In the genomic region with DNA sequence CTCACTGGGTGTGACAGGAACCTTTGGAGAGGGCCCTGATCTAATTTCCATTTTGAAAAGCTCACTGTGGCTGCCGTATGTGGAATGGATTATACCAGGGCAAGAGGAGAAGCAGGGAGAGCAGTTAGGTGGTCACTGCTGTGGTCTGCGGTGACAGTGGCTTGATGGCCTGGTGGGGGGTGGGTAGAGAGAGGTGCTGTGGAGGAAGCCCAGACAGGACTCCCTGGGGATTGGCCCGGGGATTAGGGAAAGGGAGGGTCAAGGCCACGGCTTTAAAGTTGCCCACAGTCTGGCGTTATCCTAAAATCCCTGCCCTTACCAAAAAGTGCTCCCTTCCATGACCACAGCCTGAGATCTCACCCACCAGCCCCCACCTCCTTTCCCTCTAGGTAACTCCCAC, we compare ENCODE assay signal across 20 cellular contexts. TPM values are rescaled to one million over a fixed set of nuclear protein-coding genes. Genes with fewer than 3 reads are reported as not detected.
A peak's percentile ranks its signal among the peaks of the same experiment; 100 is the strongest.
DNase-seq lines count a peak whose midpoint lies in the region; ATAC-seq and TF ChIP-seq lines count a peak whose summit lies in the region.
"Had no signal": no experiment of that assay in that cellular context is flagged by ENCODE, and none has a peak within 500 bp of the region (broad histone marks: within the 10 kb centered on the region; RNA-seq: fewer than 3 reads in every experiment).

No MANE protein-coding gene starts in this region.

- peak overlapping the region; percentile 3 to 84 for H3K27ac Mint-ChIP-seq in stimulated activated naive CD8-positive, alpha-beta T cell treated with anti-CD3 and anti-CD28 coated beads, Interleukin-15, amount 100 ng/mL, for 72 hours
- peak overlapping the region; percentile 91 for H3K27ac Mint-ChIP-seq in central memory CD8-positive, alpha-beta T cell (ENCODE audit: low read depth)
- H3K27ac Mint-ChIP-seq in neural crest cell (ENCODE audit: unreplicated experiment), result no peak overlapping the region

- H3K4me3 ChIP-seq in lower lobe of right lung, result no peak overlapping the region
- H3K4me3 ChIP-seq: GM12878 had no signal

- no peak overlapping the region for H3K4me3 Mint-ChIP-seq in stimulated activated naive CD8-positive, alpha-beta T cell treated with anti-CD3 and anti-CD28 coated beads, Interleukin-15, amount 100 ng/mL, for 72 hours
- H3K4me3 Mint-ChIP-seq in central memory CD8-positive, alpha-beta T cell, result no peak overlapping the region
- H3K4me3 Mint-ChIP-seq in neural crest cell, result peak overlapping the region; percentile 51

- H3K36me3 ChIP-seq in lower lobe of right lung, result peaks cover 4% of the 10 kb centered on the region

- DNase-seq in stimulated activated naive CD8-positive, alpha-beta T cell treated with anti-CD3 and anti-CD28 coated beads, Interleukin-15, amount 100 ng/mL, for 72 hours, result no peak
- DNase-seq in stimulated activated naive CD8-positive, alpha-beta T cell treated with anti-CD3 and anti-CD28 coated beads, Interleukin-15, Interleukin-2, amounts not matched to agents 100 U/mL and 50 U/mL, for 24 hours, result no peak
- no peak for DNase-seq in central memory CD8-positive, alpha-beta T cell (ENCODE audit: low spot score in 2 of 2)
- DNase-seq in neural crest cell (ENCODE audit: low read depth, low spot score) (no peak), lower lobe of right lung (no peak), CD1c-positive myeloid dendritic cell (ENCODE audit: extremely low spot score) (no peak)
- DNase-seq: Caco-2; CD4-positive, alpha-beta memory T cell; DND-41; H7; MM.1S; NCI-H1092; NCI-H146; NCI-H2029; NCI-H2227 treated with DMSO at 0.1 percent for 48 hours; NCI-H510A; NCI-H748 treated with DMSO at 0.1 percent for 48 hours had no signal

- no peaks in the 10 kb centered on the region for H3K9me3 ChIP-seq in lower lobe of right lung
- H3K9me3 ChIP-seq: Caco-2 had no signal

- no peak for ATAC-seq in stimulated activated naive CD8-positive, alpha-beta T cell treated with anti-CD3 and anti-CD28 coated beads, Interleukin-15, amount 100 ng/mL, for 72 hours
- ATAC-seq in stimulated activated naive CD8-positive, alpha-beta T cell treated with anti-CD3 and anti-CD28 coated beads, Interleukin-15, Interleukin-2, amounts not matched to agents 100 U/mL and 50 U/mL, for 24 hours, result no peak
- ATAC-seq in central memory CD8-positive, alpha-beta T cell (replicated peaks; ENCODE audit: extremely low read depth, poor library complexity, severe bottlenecking), result no peak
- no peak for ATAC-seq in lower lobe of right lung
- no peak for ATAC-seq in GM19463 (IDR thresholded peaks at IDR 0.05; ENCODE audit: unreplicated experiment)
- ATAC-seq: GM12878, Panc1 had no signal

- peaks cover 21% of the 10 kb centered on the region for H3K4me1 ChIP-seq in lower lobe of right lung

- TF ChIP-seq CTCF in neural crest cell (conservative IDR thresholded peaks at IDR 0.05) (no peak), lower lobe of right lung (IDR thresholded peaks at IDR 0.05) (no peak)

- H3K9me3 Mint-ChIP-seq in stimulated activated naive CD8-positive, alpha-beta T cell treated with anti-CD3 and anti-CD28 coated beads, Interleukin-15, amount 100 ng/mL, for 72 hours, result no peaks in the 10 kb centered on the region
- H3K9me3 Mint-ChIP-seq in central memory CD8-positive, alpha-beta T cell, result no peaks in the 10 kb centered on the region
- H3K9me3 Mint-ChIP-seq in neural crest cell, result no peaks in the 10 kb centered on the region

- peaks cover 52% of the 10 kb centered on the region for H3K4me1 Mint-ChIP-seq in stimulated activated naive CD8-positive, alpha-beta T cell treated with anti-CD3 and anti-CD28 coated beads, Interleukin-15, amount 100 ng/mL, for 72 hours
- H3K4me1 Mint-ChIP-seq in central memory CD8-positive, alpha-beta T cell, result peaks cover 37% of the 10 kb centered on the region
- H3K4me1 Mint-ChIP-seq in neural crest cell, result peaks cover 32% of the 10 kb centered on the region

- no peaks in the 10 kb centered on the region for H3K27me3 ChIP-seq in lower lobe of right lung (ENCODE audit: low read depth)

- H3K36me3 Mint-ChIP-seq in central memory CD8-positive, alpha-beta T cell (ENCODE audit: insufficient read depth), result peaks cover 11% of the 10 kb centered on the region
- H3K36me3 Mint-ChIP-seq in neural crest cell (ENCODE audit: low read depth), result peaks cover 4% of the 10 kb centered on the region

- no peak overlapping the region for H3K27ac ChIP-seq in lower lobe of right lung

- H3K27me3 Mint-ChIP-seq in stimulated activated naive CD8-positive, alpha-beta T cell treated with anti-CD3 and anti-CD28 coated beads, Interleukin-15, amount 100 ng/mL, for 72 hours, result no peaks in the 10 kb centered on the region
- no peaks in the 10 kb centered on the region for H3K27me3 Mint-ChIP-seq in central memory CD8-positive, alpha-beta T cell
- peaks cover 7% of the 10 kb centered on the region for H3K27me3 Mint-ChIP-seq in neural crest cell (ENCODE audit: low read depth)
- H3K27me3 Mint-ChIP-seq: CD4-positive, alpha-beta memory T cell had no signal

- intact Hi-C loops in lower lobe of right lung (cut with DNase I), result no loop called here

RNA-seq across cellular contexts. Expression of gene B4GALT7, which starts 4.7 kb away (rescaled TPM):
- total RNA-seq in neural crest cell, result 30.0 and 30.1 TPM in 2 replicates
- 22.4 TPM for total RNA-seq in lower lobe of right lung

RNA-seq across cellular contexts. Expression of gene TMED9, which starts 12.7 kb away (rescaled TPM):
- total RNA-seq in neural crest cell, result 108 and 113 TPM in 2 replicates
- 132 TPM for total RNA-seq in lower lobe of right lung

RNA-seq across cellular contexts. Expression of gene FAM193B, which starts 50.3 kb away (rescaled TPM):
- total RNA-seq in neural crest cell (96.3 and 98.4 TPM in 2 replicates), lower lobe of right lung (89.1 TPM)
